1 cellular context compared by ENCODE assay signal in the genomic region with DNA sequence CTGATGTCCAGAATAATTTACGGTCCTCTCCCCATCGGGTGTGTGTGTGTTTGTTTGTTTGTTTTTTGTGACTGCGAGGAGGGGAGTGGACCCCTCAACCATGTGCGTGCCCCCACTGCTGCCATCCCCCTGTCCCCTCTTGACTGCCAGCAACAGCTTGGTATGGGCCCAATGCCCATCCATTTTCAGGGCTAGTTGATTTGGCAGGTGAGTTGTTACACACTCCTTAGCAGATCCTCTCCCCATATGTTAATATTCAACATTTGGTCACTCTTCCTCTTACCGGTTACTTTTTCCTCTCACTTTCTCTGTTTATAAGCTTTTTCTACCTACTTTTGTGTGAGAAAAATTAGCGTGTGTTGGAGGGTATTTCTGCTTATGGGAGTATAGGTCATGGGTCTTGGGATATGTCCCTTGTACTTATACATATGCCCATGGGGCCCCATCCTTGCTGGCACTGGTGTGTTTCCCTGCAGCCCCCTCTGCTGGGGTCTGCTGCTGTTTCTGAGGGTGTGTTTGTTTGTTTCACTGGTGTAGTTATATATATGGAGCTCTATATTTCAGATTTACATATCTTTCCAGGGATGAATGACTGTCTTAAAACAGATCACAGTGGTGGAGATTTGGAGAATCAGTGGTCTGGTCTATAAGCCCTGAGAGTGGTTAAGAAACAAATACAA.
TF ChIP-seq lines count a peak whose summit lies in the region.

No MANE protein-coding gene starts in this region.

TF ChIP-seq in HepG2, 621 proteins besides CTCF, POLR2A, EP300 and RAD21:
- TF ChIP-seq PRPF4 (IDR thresholded peaks at IDR 0.05; ENCODE audit: low read depth, low read length, poor library complexity, severe bottlenecking), result no peak
- 0 out of 2 replicates have a peak, but pooled peaks have one; percentile 71 for TF ChIP-seq PLRG1 (conservative IDR thresholded peaks at IDR 0.05)
- peak; percentile 32; the same call in 1 of the 2 replicates for TF ChIP-seq ZNF570 (CRISPR knock-in tag; IDR thresholded peaks at IDR 0.05; ENCODE audit: borderline replicate concordance)
- TF ChIP-seq, protein P1, sequence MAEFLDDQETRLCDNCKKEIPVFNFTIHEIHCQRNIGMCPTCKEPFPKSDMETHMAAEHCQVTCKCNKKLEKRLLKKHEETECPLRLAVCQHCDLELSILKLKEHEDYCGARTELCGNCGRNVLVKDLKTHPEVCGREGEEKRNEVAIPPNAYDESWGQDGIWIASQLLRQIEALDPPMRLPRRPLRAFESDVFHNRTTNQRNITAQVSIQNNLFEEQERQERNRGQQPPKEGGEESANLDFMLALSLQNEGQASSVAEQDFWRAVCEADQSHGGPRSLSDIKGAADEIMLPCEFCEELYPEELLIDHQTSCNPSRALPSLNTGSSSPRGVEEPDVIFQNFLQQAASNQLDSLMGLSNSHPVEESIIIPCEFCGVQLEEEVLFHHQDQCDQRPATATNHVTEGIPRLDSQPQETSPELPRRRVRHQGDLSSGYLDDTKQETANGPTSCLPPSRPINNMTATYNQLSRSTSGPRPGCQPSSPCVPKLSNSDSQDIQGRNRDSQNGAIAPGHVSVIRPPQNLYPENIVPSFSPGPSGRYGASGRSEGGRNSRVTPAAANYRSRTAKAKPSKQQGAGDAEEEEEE (CRISPR knock-in tag; IDR thresholded peaks at IDR 0.05; ENCODE audit: borderline replicate concordance), result no peak
- no peak for TF ChIP-seq ZNF547 (CRISPR knock-in tag; IDR thresholded peaks at IDR 0.05)
- TF ChIP-seq SRSF1 (optimal IDR thresholded peaks at IDR 0.05; ENCODE audit: low read depth, low read length), result no peak
- TF ChIP-seq MATR3 (CRISPR knock-in tag; IDR thresholded peaks at IDR 0.05), result no peak
- TF ChIP-seq, protein P2, sequence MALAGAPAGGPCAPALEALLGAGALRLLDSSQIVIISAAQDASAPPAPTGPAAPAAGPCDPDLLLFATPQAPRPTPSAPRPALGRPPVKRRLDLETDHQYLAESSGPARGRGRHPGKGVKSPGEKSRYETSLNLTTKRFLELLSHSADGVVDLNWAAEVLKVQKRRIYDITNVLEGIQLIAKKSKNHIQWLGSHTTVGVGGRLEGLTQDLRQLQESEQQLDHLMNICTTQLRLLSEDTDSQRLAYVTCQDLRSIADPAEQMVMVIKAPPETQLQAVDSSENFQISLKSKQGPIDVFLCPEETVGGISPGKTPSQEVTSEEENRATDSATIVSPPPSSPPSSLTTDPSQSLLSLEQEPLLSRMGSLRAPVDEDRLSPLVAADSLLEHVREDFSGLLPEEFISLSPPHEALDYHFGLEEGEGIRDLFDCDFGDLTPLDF (CRISPR knock-in tag; IDR thresholded peaks at IDR 0.05), result no peak
- TF ChIP-seq, protein P3, sequence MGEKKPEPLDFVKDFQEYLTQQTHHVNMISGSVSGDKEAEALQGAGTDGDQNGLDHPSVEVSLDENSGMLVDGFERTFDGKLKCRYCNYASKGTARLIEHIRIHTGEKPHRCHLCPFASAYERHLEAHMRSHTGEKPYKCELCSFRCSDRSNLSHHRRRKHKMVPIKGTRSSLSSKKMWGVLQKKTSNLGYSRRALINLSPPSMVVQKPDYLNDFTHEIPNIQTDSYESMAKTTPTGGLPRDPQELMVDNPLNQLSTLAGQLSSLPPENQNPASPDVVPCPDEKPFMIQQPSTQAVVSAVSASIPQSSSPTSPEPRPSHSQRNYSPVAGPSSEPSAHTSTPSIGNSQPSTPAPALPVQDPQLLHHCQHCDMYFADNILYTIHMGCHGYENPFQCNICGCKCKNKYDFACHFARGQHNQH (CRISPR knock-in tag; IDR thresholded peaks at IDR 0.05), result no peak
